1 cellular context compared by ENCODE assay signal in genomic region chr18:7740815-7741214, GRCh38.
TF ChIP-seq lines count a peak whose summit lies in the region.

No MANE protein-coding gene starts in this region.

TF ChIP-seq in IMR-90, 13 proteins besides CTCF, POLR2A, EP300 and RAD21:
- no peak for TF ChIP-seq BHLHE40 (IDR thresholded peaks at IDR 0.05; ENCODE audit: low read depth, low read length)
- no peak for TF ChIP-seq ELK1 (IDR thresholded peaks at IDR 0.05; ENCODE audit: borderline replicate concordance, low read depth, low read length)
TF ChIP-seq in IMR-90: peak in this region for 0.
